3 cellular contexts compared by ENCODE assay signal in genomic region chr7:55797260-55797659, GRCh38.
A peak's percentile ranks its signal among the peaks of the same experiment; 100 is the strongest.
DNase-seq lines count a peak whose midpoint lies in the region; ATAC-seq, FAIRE-seq and TF ChIP-seq lines count a peak whose summit lies in the region.
"Not testable (repeated sequence)": the region's sequence is repeated elsewhere in the genome, so short reads cannot be mapped to it uniquely, and the experiment has no call there.

No MANE protein-coding gene starts in this region.

- H3K4me1 ChIP-seq in HCT116 (ENCODE audit: control insufficient read depth in 1 of 2, insufficient read depth in 2 of 2, low read length in 2 of 2); HEK293 (ENCODE audit: control insufficient read depth, insufficient read depth, low read length); K562 (replicated peaks in 1 of 2; ENCODE audit: control insufficient read depth in 2 of 2, insufficient read depth in 2 of 2, low read length in 2 of 2): not testable (repeated sequence)

- not testable (repeated sequence) for H4K20me1 ChIP-seq in HCT116 (ENCODE audit: insufficient read depth); K562 (replicated peaks; ENCODE audit: control insufficient read depth, insufficient read depth, low read length)

- not testable (repeated sequence) for BruUV-seq in HCT116 (replicated peaks; lab: Mats Ljungman, UMichigan); K562 (replicated peaks; lab: Mats Ljungman, UMichigan)

- TF ChIP-seq EP300 in K562 (IDR thresholded peaks at IDR 0.05; ENCODE audit: low read length): not testable (repeated sequence)

- not testable (repeated sequence) for H3K79me2 ChIP-seq in HCT116 (ENCODE audit: insufficient read depth, low read length); K562 (ENCODE audit: control insufficient read depth, insufficient read depth, low read length)

- POLR2A ChIA-PET in HCT116 (lab: Charles Lee); HEK293 (lab: Yijun Ruan, JAX); K562 (lab: Yijun Ruan, JAX): not testable (repeated sequence)

- intact Hi-C loops in HCT116 (cut with micrococcal nuclease); K562 (cut with micrococcal nuclease): not testable (repeated sequence)

- 7% methylated on average over 1 of the region's 1 CpG for WGBS in K562 (ENCODE audit: insufficient coverage, low coverage, missing lambda C conversion rate)

- not testable (repeated sequence) for H3K9me1 ChIP-seq in K562 (ENCODE audit: control insufficient read depth, insufficient read depth, low read length)

- in situ Hi-C loops in K562 (cut with MboI): not testable (repeated sequence)

- RAD21 ChIA-PET in HCT116 (lab: Charles Lee; ENCODE audit: low non-redundant PET in 1 of 2, low total read pairs in 2 of 2, uncharacterized antibody in 2 of 2, unreplicated experiment in 2 of 2): not testable (repeated sequence)

- not testable (repeated sequence) for H3K4me3 ChIP-seq in HCT116 (replicated peaks in 1 of 2; ENCODE audit: low read depth in 1 of 2, low read length in 2 of 2); HEK293 (ENCODE audit: low read depth, low read length); K562

- not testable (repeated sequence) for H3K9me3 ChIP-seq in HCT116 (ENCODE audit: control insufficient read depth in 1 of 2, insufficient read depth in 1 of 2, low read depth in 1 of 2, low read length in 2 of 2); HEK293 (ENCODE audit: control insufficient read depth, insufficient read depth, low read depth, low read length); K562 (replicated peaks; ENCODE audit: control insufficient read depth, insufficient read depth, low read depth, low read length)

- not testable (repeated sequence) for H3K9ac ChIP-seq in HCT116 (ENCODE audit: low read length); K562 (ENCODE audit: insufficient read depth in 1 of 2, low read depth in 2 of 2, low read length in 2 of 2)

- not testable (repeated sequence) for H3K9me2 ChIP-seq in HCT116 (ENCODE audit: insufficient read depth)

- H2AFZ ChIP-seq in HCT116 (ENCODE audit: low read depth, low read length, poor library complexity, severe bottlenecking); K562 (ENCODE audit: low read depth, low read length): not testable (repeated sequence)

- DNase-seq in HCT116 (ENCODE audit: low read depth, low spot score); K562 (ENCODE audit: extremely low read depth in 1 of 4, low spot score in 3 of 4): not testable (repeated sequence)

- not testable (repeated sequence) for TF ChIP-seq CTCF in HCT116 (IDR thresholded peaks at IDR 0.05 in 2 of 3, conservative IDR thresholded peaks at IDR 0.05 in 1 of 3; ENCODE audit: borderline replicate concordance in 1 of 3, insufficient read depth in 1 of 3, low read depth in 2 of 3, low read length in 2 of 3); HEK293 (tag by site-specific recombination; IDR thresholded peaks at IDR 0.05); K562 (IDR thresholded peaks at IDR 0.05 in 2 of 3, conservative IDR thresholded peaks at IDR 0.05 in 1 of 3; ENCODE audit: insufficient read depth in 2 of 3, low read depth in 1 of 3, low read length in 3 of 3)

- TF ChIP-seq POLR2A in HCT116 (IDR thresholded peaks at IDR 0.05; ENCODE audit: borderline replicate concordance, extremely low read depth, insufficient read depth, insufficient read length); K562 (conservative IDR thresholded peaks at IDR 0.05): not testable (repeated sequence)

- not testable (repeated sequence) for FAIRE-seq in K562 (lab: Jason Lieb, UNC)

- not testable (repeated sequence) for H3K36me3 ChIP-seq in HCT116 (ENCODE audit: control insufficient read depth in 1 of 2, insufficient read depth in 2 of 2, low read length in 2 of 2); HEK293 (ENCODE audit: control insufficient read depth in 2 of 2, insufficient read depth in 1 of 2, low read length in 2 of 2); K562 (ENCODE audit: control insufficient read depth, insufficient read depth, low read length)

- ATAC-seq in HCT116, K562: not testable (repeated sequence)

- TF ChIP-seq RAD21 in HCT116 (IDR thresholded peaks at IDR 0.05; ENCODE audit: low read depth); K562 (CRISPR knock-in tag; conservative IDR thresholded peaks at IDR 0.05 in 1 of 2, IDR thresholded peaks at IDR 0.05 in 1 of 2): not testable (repeated sequence)

- CTCF ChIA-PET in HCT116 (lab: Charles Lee); HEK293 (lab: Yijun Ruan, JAX); K562 (lab: Yijun Ruan, JAX; ENCODE audit: low intra/inter-chr PET ratio): not testable (repeated sequence)

- H3K27ac ChIP-seq in HCT116 (ENCODE audit: low read depth, low read length); HEK293 (ENCODE audit: extremely low read depth, low read depth, low read length); K562 (ENCODE audit: extremely low read depth, low read depth, low read length): not testable (repeated sequence)

- not testable (repeated sequence) for H3K27me3 ChIP-seq in HCT116 (ENCODE audit: insufficient read depth, low read length); K562 (ENCODE audit: control insufficient read depth in 2 of 2, insufficient read depth in 2 of 2, low read length in 2 of 2)

- H3K4me2 ChIP-seq in HCT116 (ENCODE audit: low read length); K562 (ENCODE audit: insufficient read depth, low read length): not testable (repeated sequence)

TF ChIP-seq in HCT116, 20 proteins besides CTCF, POLR2A, EP300 and RAD21:
- TF ChIP-seq CBX3 (IDR thresholded peaks at IDR 0.05; ENCODE audit: low read depth): peak; percentile 86; the same call in 1 of the 2 replicates

TF ChIP-seq in HEK293, 187 proteins besides CTCF, POLR2A, EP300 and RAD21:
- peak; percentile 94 for TF ChIP-seq ZNF791 (tag by site-specific recombination; IDR thresholded peaks at IDR 0.05)
- peak; percentile 59 for TF ChIP-seq SETDB1 (IDR thresholded peaks at IDR 0.05; ENCODE audit: insufficient read length, low read length)
- peak; percentile 34; the same call in 1 of the 2 replicates for TF ChIP-seq TRIM28 (IDR thresholded peaks at IDR 0.05; ENCODE audit: borderline replicate concordance, low read length)
TF ChIP-seq in HEK293: peak in this region for 3; not testable (repeated sequence) for 184.

TF ChIP-seq in K562, 482 proteins besides CTCF, POLR2A, EP300 and RAD21:
- TF ChIP-seq CBX5 (IDR thresholded peaks at IDR 0.05; ENCODE audit: borderline replicate concordance, low read depth) (peak; percentile 77), TRIM28 (IDR thresholded peaks at IDR 0.05) (peak; percentile 91), CBX3 (IDR thresholded peaks at IDR 0.05; ENCODE audit: borderline replicate concordance in 1 of 2, low read length in 2 of 2) (peak in 1 of 2 experiments; percentile 63; a peak in 1 of 3 replicates)
